ENCODE assay signal across 1 cellular context in the genomic region with DNA sequence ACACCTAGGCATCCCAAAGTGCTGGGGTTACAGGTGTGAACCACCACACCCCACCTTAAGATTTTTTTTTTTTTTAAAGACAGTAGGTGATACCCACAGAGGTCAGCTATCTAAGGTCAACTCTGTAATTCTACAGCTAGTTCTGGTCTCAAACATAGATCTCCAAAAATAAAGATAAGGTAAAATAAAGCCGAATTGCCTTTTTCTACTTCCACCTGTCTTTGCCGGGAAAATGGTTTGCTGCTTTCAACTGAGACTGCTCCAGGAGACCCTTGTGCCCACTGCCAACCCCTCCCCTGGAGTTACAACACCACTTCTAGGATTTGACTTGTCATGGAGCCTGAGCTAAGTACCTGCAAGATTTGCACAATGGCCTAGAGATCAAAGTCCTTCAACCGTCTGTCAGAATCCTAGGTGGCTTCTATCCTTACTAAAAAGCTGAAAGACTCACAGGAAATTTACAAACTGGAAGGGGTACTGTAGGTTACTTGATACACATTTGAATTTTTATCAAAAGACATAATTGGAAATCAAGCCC.
TF ChIP-seq lines count a peak whose summit lies in the region.

No MANE protein-coding gene starts in this region.

TF ChIP-seq in GM23338, 12 proteins besides CTCF, POLR2A, EP300 and RAD21 (continued from another document):
- TF ChIP-seq, protein P1, sequence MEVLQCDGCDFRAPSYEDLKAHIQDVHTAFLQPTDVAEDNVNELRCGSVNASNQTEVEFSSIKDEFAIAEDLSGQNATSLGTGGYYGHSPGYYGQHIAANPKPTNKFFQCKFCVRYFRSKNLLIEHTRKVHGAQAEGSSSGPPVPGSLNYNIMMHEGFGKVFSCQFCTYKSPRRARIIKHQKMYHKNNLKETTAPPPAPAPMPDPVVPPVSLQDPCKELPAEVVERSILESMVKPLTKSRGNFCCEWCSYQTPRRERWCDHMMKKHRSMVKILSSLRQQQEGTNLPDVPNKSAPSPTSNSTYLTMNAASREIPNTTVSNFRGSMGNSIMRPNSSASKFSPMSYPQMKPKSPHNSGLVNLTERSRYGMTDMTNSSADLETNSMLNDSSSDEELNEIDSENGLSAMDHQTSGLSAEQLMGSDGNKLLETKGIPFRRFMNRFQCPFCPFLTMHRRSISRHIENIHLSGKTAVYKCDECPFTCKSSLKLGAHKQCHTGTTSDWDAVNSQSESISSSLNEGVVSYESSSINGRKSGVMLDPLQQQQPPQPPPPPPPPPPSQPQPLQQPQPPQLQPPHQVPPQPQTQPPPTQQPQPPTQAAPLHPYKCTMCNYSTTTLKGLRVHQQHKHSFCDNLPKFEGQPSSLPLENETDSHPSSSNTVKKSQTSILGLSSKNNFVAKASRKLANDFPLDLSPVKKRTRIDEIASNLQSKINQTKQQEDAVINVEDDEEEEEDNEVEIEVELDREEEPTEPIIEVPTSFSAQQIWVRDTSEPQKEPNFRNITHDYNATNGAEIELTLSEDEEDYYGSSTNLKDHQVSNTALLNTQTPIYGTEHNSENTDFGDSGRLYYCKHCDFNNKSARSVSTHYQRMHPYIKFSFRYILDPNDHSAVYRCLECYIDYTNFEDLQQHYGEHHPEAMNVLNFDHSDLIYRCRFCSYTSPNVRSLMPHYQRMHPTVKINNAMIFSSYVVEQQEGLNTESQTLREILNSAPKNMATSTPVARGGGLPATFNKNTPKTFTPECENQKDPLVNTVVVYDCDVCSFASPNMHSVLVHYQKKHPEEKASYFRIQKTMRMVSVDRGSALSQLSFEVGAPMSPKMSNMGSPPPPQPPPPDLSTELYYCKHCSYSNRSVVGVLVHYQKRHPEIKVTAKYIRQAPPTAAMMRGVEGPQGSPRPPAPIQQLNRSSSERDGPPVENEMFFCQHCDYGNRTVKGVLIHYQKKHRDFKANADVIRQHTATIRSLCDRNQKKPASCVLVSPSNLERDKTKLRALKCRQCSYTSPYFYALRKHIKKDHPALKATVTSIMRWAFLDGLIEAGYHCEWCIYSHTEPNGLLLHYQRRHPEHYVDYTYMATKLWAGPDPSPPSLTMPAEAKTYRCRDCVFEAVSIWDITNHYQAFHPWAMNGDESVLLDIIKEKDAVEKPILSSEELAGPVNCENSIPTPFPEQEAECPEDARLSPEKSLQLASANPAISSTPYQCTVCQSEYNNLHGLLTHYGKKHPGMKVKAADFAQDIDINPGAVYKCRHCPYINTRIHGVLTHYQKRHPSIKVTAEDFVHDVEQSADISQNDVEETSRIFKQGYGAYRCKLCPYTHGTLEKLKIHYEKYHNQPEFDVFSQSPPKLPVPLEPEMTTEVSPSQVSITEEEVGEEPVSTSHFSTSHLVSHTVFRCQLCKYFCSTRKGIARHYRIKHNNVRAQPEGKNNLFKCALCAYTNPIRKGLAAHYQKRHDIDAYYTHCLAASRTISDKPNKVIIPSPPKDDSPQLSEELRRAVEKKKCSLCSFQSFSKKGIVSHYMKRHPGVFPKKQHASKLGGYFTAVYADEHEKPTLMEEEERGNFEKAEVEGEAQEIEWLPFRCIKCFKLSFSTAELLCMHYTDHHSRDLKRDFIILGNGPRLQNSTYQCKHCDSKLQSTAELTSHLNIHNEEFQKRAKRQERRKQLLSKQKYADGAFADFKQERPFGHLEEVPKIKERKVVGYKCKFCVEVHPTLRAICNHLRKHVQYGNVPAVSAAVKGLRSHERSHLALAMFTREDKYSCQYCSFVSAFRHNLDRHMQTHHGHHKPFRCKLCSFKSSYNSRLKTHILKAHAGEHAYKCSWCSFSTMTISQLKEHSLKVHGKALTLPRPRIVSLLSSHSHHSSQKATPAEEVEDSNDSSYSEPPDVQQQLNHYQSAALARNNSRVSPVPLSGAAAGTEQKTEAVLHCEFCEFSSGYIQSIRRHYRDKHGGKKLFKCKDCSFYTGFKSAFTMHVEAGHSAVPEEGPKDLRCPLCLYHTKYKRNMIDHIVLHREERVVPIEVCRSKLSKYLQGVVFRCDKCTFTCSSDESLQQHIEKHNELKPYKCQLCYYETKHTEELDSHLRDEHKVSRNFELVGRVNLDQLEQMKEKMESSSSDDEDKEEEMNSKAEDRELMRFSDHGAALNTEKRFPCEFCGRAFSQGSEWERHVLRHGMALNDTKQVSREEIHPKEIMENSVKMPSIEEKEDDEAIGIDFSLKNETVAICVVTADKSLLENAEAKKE (CRISPR knock-in tag; IDR thresholded peaks at IDR 0.05) = no peak
